ENCODE assay signal across 9 cellular contexts in genomic region chr7:142142702-142143101, GRCh38. TPM values are rescaled to one million over a fixed set of nuclear protein-coding genes. Genes with fewer than 3 reads are reported as not detected.
"Had no signal": no experiment of that assay in that cellular context is flagged by ENCODE, and none has a peak within 500 bp of the region (broad histone marks: within the 10 kb centered on the region; RNA-seq: fewer than 3 reads in every experiment).

No MANE protein-coding gene starts in this region.

- H3K9ac ChIP-seq: GM23248 had no signal

- H3K4me3 ChIP-seq: GM23248, HAP-1 had no signal

- H3K9me3 ChIP-seq: HAP-1 had no signal

- H3K4me3 Mint-ChIP-seq: HFFc6 had no signal

- H3K27ac ChIP-seq: GM23248 had no signal

- H3K27ac Mint-ChIP-seq: HFFc6 had no signal

- FAIRE-seq: H54 had no signal

- H3K36me3 ChIP-seq: HAP-1 had no signal

- ATAC-seq: HCT116 had no signal

- H3K4me1 ChIP-seq: HAP-1 had no signal

- H2AFZ ChIP-seq: GM23248 had no signal

- DNase-seq: GM23248, GOT3, H7, HCEC 1CT, HFFc6 had no signal

RNA-seq across cellular contexts. Expression of gene MGAM2, which starts 31.2 kb away (rescaled TPM):
- total RNA-seq: GM23248, H4, H7, HFFc6 had no signal
- polyA plus RNA-seq: GM23248 had no signal
